ENCODE assay signal across 30 cellular contexts in genomic region chr7:19302731-19303130, GRCh38.
"Had no signal": no experiment of that assay in that cellular context is flagged by ENCODE, and none has a peak within 500 bp of the region (broad histone marks: within the 10 kb centered on the region; RNA-seq: fewer than 3 reads in every experiment).

No MANE protein-coding gene starts in this region.

- H3K27me3 ChIP-seq: adrenal gland, SJCRH30 had no signal

- H3K9me3 Mint-ChIP-seq: activated CD4-positive, alpha-beta T cell treated with anti-CD3 and anti-CD28 coated beads, Interleukin-2, amount 10 ng/mL, durations not matched to agents 7 days and 5 days; brain; WTC11 had no signal

- H3K4me3 Mint-ChIP-seq: activated CD4-positive, alpha-beta T cell treated with anti-CD3 and anti-CD28 coated beads for 36 hours; activated CD4-positive, alpha-beta T cell treated with anti-CD3 and anti-CD28 coated beads, Interleukin-2, amount 10 ng/mL, durations not matched to agents 7 days and 5 days; activated CD8-positive, alpha-beta T cell treated with anti-CD3 and anti-CD28 coated beads, Interleukin-2, amount 10 ng/mL, durations not matched to agents 7 days and 5 days; activated naive CD4-positive, alpha-beta T cell treated with anti-CD3 and anti-CD28 coated beads for 36 hours; activated T-cell treated with anti-CD3 and anti-CD28 coated beads, Interleukin-2, amount 50 U/mL, for 24 hours; brain; WTC11 had no signal

- H3K36me3 ChIP-seq: adrenal gland, SJCRH30 had no signal

- H3K36me3 Mint-ChIP-seq: activated naive CD4-positive, alpha-beta T cell treated with anti-CD3 and anti-CD28 coated beads, Interleukin-2, amount 50 U/mL, for 72 hours; brain; WTC11 had no signal

- DNase-seq: activated CD4-positive, alpha-beta T cell treated with anti-CD3 and anti-CD28 coated beads for 36 hours; activated CD4-positive, alpha-beta T cell treated with anti-CD3 and anti-CD28 coated beads, Interleukin-2, amount 10 ng/mL, durations not matched to agents 7 days and 5 days; activated CD4-positive, alpha-beta T cell treated with anti-CD3 and anti-CD28 coated beads, Interleukin-2, amount 50 U/mL, for 48 hours; activated CD8-positive, alpha-beta T cell treated with anti-CD3 and anti-CD28 coated beads, Interleukin-2, amount 10 ng/mL, durations not matched to agents 7 days and 5 days; activated gamma-delta T cell treated with Interleukin-2 at 50 U/mL for 16 hours; activated naive CD4-positive, alpha-beta T cell treated with anti-CD3 and anti-CD28 coated beads for 36 hours; activated T-cell treated with anti-CD3 and anti-CD28 coated beads, Interleukin-2, amount 50 U/mL, for 24 hours; adrenal gland; central memory CD4-positive, alpha-beta T cell; MV-4-11; NCI-H1092; NCI-H1436 treated with DMSO at 0.1 percent for 48 hours; NCI-H187; NCI-H2081; NCI-H2171 treated with DMSO at 0.1 percent for 48 hours; NCI-H2227 treated with DMSO at 0.1 percent for 48 hours; NCI-H446; NCI-H510A treated with DMSO at 0.1 percent for 48 hours; NCI-H526 treated with DMSO at 0.1 percent for 48 hours; NCI-H774; SHP77; SJCRH30 had no signal

- H3K4me1 ChIP-seq: adrenal gland, SJCRH30 had no signal

- ATAC-seq: activated CD4-positive, alpha-beta T cell treated with anti-CD3 and anti-CD28 coated beads for 36 hours; activated CD4-positive, CD25-positive, alpha-beta regulatory T cell treated with anti-CD3 and anti-CD28 coated beads, Interleukin-2, amount 50 U/mL, for 24 hours; activated CD8-positive, alpha-beta T cell treated with anti-CD3 and anti-CD28 coated beads, Interleukin-2, amount 10 ng/mL, durations not matched to agents 7 days and 5 days; activated naive CD4-positive, alpha-beta T cell treated with anti-CD3 and anti-CD28 coated beads, Interleukin-2, amount 50 U/mL, for 72 hours; K562; Panc1; WTC11 had no signal

- H3K4me3 ChIP-seq: adrenal gland, K562, SJCRH30, SK-N-MC had no signal

- H3K9me3 ChIP-seq: adrenal gland, SJCRH30 had no signal

- H3K27ac ChIP-seq: adrenal gland, SJCRH30, SK-N-MC had no signal

- H3K4me1 Mint-ChIP-seq: activated CD4-positive, alpha-beta T cell treated with anti-CD3 and anti-CD28 coated beads for 36 hours; activated CD4-positive, alpha-beta T cell treated with anti-CD3 and anti-CD28 coated beads, Interleukin-2, amount 10 ng/mL, durations not matched to agents 7 days and 5 days; brain had no signal

- H3K27ac Mint-ChIP-seq: activated CD4-positive, alpha-beta T cell treated with anti-CD3 and anti-CD28 coated beads for 36 hours; activated CD4-positive, alpha-beta T cell treated with anti-CD3 and anti-CD28 coated beads, Interleukin-2, amount 10 ng/mL, durations not matched to agents 7 days and 5 days; activated CD8-positive, alpha-beta T cell treated with anti-CD3 and anti-CD28 coated beads, Interleukin-2, amount 10 ng/mL, durations not matched to agents 7 days and 5 days; activated naive CD4-positive, alpha-beta T cell treated with anti-CD3 and anti-CD28 coated beads for 36 hours; activated naive CD4-positive, alpha-beta T cell treated with anti-CD3 and anti-CD28 coated beads, Interleukin-2, amount 50 U/mL, for 72 hours; activated T-cell treated with anti-CD3 and anti-CD28 coated beads, Interleukin-2, amount 50 U/mL, for 24 hours; activated T-helper 2 cell treated with anti-CD3 and anti-CD28 coated beads, Interferon-gamma antibody, Interleukin-2, Interleukin-4, amounts not matched to agents 10 μg/mL and 5 μg/mL and 100 μg/mL, durations not matched to agents 14 hours and 24 hours and 36 hours; brain; WTC11 had no signal

- H3K27me3 Mint-ChIP-seq: activated CD4-positive, alpha-beta T cell treated with anti-CD3 and anti-CD28 coated beads for 36 hours; activated CD4-positive, alpha-beta T cell treated with anti-CD3 and anti-CD28 coated beads, Interleukin-2, amount 10 ng/mL, durations not matched to agents 7 days and 5 days; activated T-cell treated with anti-CD3 and anti-CD28 coated beads, Interleukin-2, amount 50 U/mL, for 24 hours had no signal
